Comparison of ENCODE assay signal across 9 cellular contexts in the genomic region with DNA sequence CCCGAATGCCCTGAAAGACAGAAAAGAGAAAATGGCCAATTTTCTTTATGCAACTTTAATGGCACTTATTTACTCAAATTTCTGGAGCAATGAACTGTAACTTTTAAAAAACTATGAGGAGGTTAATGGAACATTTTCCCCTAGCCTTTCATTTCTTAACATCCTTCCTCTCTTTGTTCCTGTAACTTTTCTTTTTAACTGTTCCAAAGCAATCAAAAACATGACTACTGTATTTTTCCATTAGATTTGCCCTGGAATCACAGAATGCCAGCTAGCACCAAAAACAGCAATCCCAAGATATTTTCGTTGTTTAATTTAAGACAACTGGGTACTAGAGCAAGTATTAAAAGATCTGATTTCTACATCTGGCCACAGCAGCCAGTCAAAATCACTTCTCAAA. TPM values are rescaled to one million over a fixed set of nuclear protein-coding genes. Genes with fewer than 3 reads are reported as not detected.
DNase-seq lines count a peak whose midpoint lies in the region; ATAC-seq, FAIRE-seq and TF ChIP-seq lines count a peak whose summit lies in the region.
"Had no signal": no experiment of that assay in that cellular context is flagged by ENCODE, and none has a peak within 500 bp of the region (broad histone marks: within the 10 kb centered on the region; RNA-seq: fewer than 3 reads in every experiment).

No MANE protein-coding gene starts in this region.

- WGBS in psoas muscle, 3 donors = 12 to 17% (median 13%) methylated on average over 2 of the region's 2 CpGs

- no peak overlapping the region for H3K9ac ChIP-seq in DND-41 (ENCODE audit: low read depth, low read length)
- H3K9ac ChIP-seq in SU-DHL-6 (ENCODE audit: low read length) = peak overlapping the region; percentile 32
- peak overlapping the region; percentile 53 for H3K9ac ChIP-seq in endothelial cell of umbilical vein (replicated peaks; ENCODE audit: extremely low read depth, insufficient read depth, low read length)

- intact Hi-C loops in endothelial cell of umbilical vein (cut with micrococcal nuclease) (loop anchor here (10.0 kb wide), 1 partner anchor 300 kb away; a partner anchor contains a TSS), psoas muscle (cut with DNase I) (loop anchor here in 1 of 2 donors (2.0 kb wide), 1 partner anchor 56 kb away; no protein-coding TSS in a partner anchor), sciatic nerve (cut with DNase I) (no loop called here)

- ATAC-seq in DND-41 (ENCODE audit: insufficient read depth, low read depth) = no peak
- ATAC-seq in psoas muscle = no peak
- ATAC-seq in sciatic nerve = no peak
- no peak for ATAC-seq in activated CD4-positive, CD25-positive, alpha-beta regulatory T cell treated with anti-CD3 and anti-CD28 coated beads, Interleukin-2, amount 50 U/mL, for 24 hours

- CTCF ChIA-PET in endothelial cell of umbilical vein (lab: Charles Lee) = interaction anchor here (0.9 to 1.2 kb wide), 6 partner anchors 18 to 212 kb away, joined by 3 to 5 read pairs (median 3); no protein-coding TSS in a partner anchor

- no TSS peak for BruUV-seq in endothelial cell of umbilical vein (replicated peaks; lab: Mats Ljungman, UMichigan)

- TF ChIP-seq POLR2A in endothelial cell of umbilical vein (IDR thresholded peaks at IDR 0.05; ENCODE audit: low read depth, low read length) = no peak

- TF ChIP-seq CTCF in DND-41 (IDR thresholded peaks at IDR 0.05; ENCODE audit: borderline replicate concordance, extremely low read depth, low read length, poor library complexity, severe bottlenecking) (no peak), SU-DHL-6 (IDR thresholded peaks at IDR 0.05; ENCODE audit: insufficient read depth, low read length, poor library complexity, severe bottlenecking) (no peak), endothelial cell of umbilical vein (IDR thresholded peaks at IDR 0.05; ENCODE audit: extremely low read depth in 1 of 2, insufficient read depth in 1 of 2, low read depth in 1 of 2, low read length in 2 of 2) (no peak), psoas muscle (IDR thresholded peaks at IDR 0.05) (no peak)

- H3K9me2 ChIP-seq in SU-DHL-6 (replicated peaks; ENCODE audit: insufficient read depth, low read length) = no peaks in the 10 kb centered on the region

- no peak overlapping the region; a peak in 1 of 4 replicates for H3K4me3 ChIP-seq in DND-41 (ENCODE audit: low read depth in 1 of 2, low read length in 2 of 2)
- peak overlapping the region; percentile 34 for H3K4me3 ChIP-seq in SU-DHL-6 (ENCODE audit: insufficient read depth, low read length, poor library complexity, severe bottlenecking)
- H3K4me3 ChIP-seq in endothelial cell of umbilical vein (replicated peaks in 1 of 3; ENCODE audit: insufficient read depth in 1 of 3, low read depth in 1 of 3, low read length in 3 of 3) = peak overlapping the region in 2 of 3 experiments; percentile 12 to 43
- peak overlapping the region; percentile 96 for H3K4me3 ChIP-seq in psoas muscle

- no peaks in the 10 kb centered on the region for H3K9me1 ChIP-seq in endothelial cell of umbilical vein (replicated peaks; ENCODE audit: control insufficient read depth, extremely low read depth, insufficient read depth, low read length)

- H3K9me3 ChIP-seq in DND-41 (ENCODE audit: insufficient read depth, low read length, severe bottlenecking) = no peaks in the 10 kb centered on the region
- H3K9me3 ChIP-seq in SU-DHL-6 (ENCODE audit: insufficient read depth, low read length) = no peaks in the 10 kb centered on the region
- no peaks in the 10 kb centered on the region for H3K9me3 ChIP-seq in endothelial cell of umbilical vein (replicated peaks; ENCODE audit: control insufficient read depth, insufficient read depth, low read length)
- H3K9me3 ChIP-seq in psoas muscle = no peaks in the 10 kb centered on the region

- peaks cover 38% of the 10 kb centered on the region for H3K4me1 ChIP-seq in DND-41 (ENCODE audit: insufficient read depth, low read length)
- H3K4me1 ChIP-seq in endothelial cell of umbilical vein (ENCODE audit: control insufficient read depth, extremely low read depth, insufficient read depth, low read length) = peaks cover 36% of the 10 kb centered on the region
- peaks cover 60% of the 10 kb centered on the region for H3K4me1 ChIP-seq in psoas muscle

- FAIRE-seq in endothelial cell of umbilical vein (lab: Jason Lieb, UNC) (peak; percentile 62), GM19239 (lab: Jason Lieb, UNC) (no peak)

- peaks cover 23% of the 10 kb centered on the region for H3K36me3 ChIP-seq in DND-41 (ENCODE audit: insufficient read depth, low read length)
- 0 out of 2 replicates have a peak, but pooled peaks cover 12% of the 10 kb centered on the region for H3K36me3 ChIP-seq in SU-DHL-6 (ENCODE audit: low read length)
- no peaks in the 10 kb centered on the region for H3K36me3 ChIP-seq in endothelial cell of umbilical vein (ENCODE audit: control insufficient read depth in 2 of 2, extremely low read depth in 1 of 2, insufficient read depth in 2 of 2, low read length in 2 of 2)
- H3K36me3 ChIP-seq in psoas muscle (ENCODE audit: insufficient read depth in 1 of 2, low read depth in 1 of 2) = no peaks in the 10 kb centered on the region

- H2AFZ ChIP-seq in DND-41 (ENCODE audit: low read depth, low read length) (no peak overlapping the region), SU-DHL-6 (ENCODE audit: low read depth, low read length, severe bottlenecking) (no peak overlapping the region), endothelial cell of umbilical vein (ENCODE audit: low read depth, low read length) (no peak overlapping the region)

- dilution Hi-C loops in endothelial cell of umbilical vein (cut with MboI; ENCODE audit: extremely low pct_ligation_motif_present, low sequenced_read_pairs) = no loop called here

- POLR2A ChIA-PET in endothelial cell of umbilical vein (lab: Charles Lee) = no interaction called here

- no peak overlapping the region for H3K27ac ChIP-seq in DND-41 (ENCODE audit: low read length)
- peak overlapping the region; percentile 14; the same call in 1 of the 2 replicates for H3K27ac ChIP-seq in SU-DHL-6 (ENCODE audit: low read depth, low read length)
- peak overlapping the region; percentile 46 for H3K27ac ChIP-seq in endothelial cell of umbilical vein (ENCODE audit: insufficient read depth, low read depth, low read length)
- H3K27ac ChIP-seq in psoas muscle = peak overlapping the region; percentile 99

- H4K20me1 ChIP-seq in DND-41 (ENCODE audit: insufficient read depth, low read length) = peaks cover 77% of the 10 kb centered on the region
- peaks cover 54% of the 10 kb centered on the region for H4K20me1 ChIP-seq in SU-DHL-6 (ENCODE audit: low read depth, low read length)
- H4K20me1 ChIP-seq in endothelial cell of umbilical vein (replicated peaks; ENCODE audit: control insufficient read depth, extremely low read depth, insufficient read depth, low read length) = peaks cover 3% of the 10 kb centered on the region

- H3F3A ChIP-seq in SU-DHL-6 (ENCODE audit: insufficient read depth) = peaks cover 22% of the 10 kb centered on the region

- H3K79me2 ChIP-seq in DND-41 (ENCODE audit: insufficient read depth, low read length) (peaks cover 95% of the 10 kb centered on the region), SU-DHL-6 (ENCODE audit: insufficient read depth, low read length) (peaks cover 83% of the 10 kb centered on the region), endothelial cell of umbilical vein (ENCODE audit: control insufficient read depth, insufficient read depth, low read length) (peaks cover 91% of the 10 kb centered on the region)

- no peaks in the 10 kb centered on the region for H3K27me3 ChIP-seq in DND-41 (ENCODE audit: insufficient read depth, low read length, poor library complexity)
- no peaks in the 10 kb centered on the region for H3K27me3 ChIP-seq in SU-DHL-6 (ENCODE audit: low read length)
- H3K27me3 ChIP-seq in endothelial cell of umbilical vein (ENCODE audit: control insufficient read depth in 2 of 2, insufficient read depth in 2 of 2, low read length in 2 of 2) = no peaks in the 10 kb centered on the region
- no peaks in the 10 kb centered on the region for H3K27me3 ChIP-seq in psoas muscle (ENCODE audit: insufficient read depth in 3 of 3, low read length in 2 of 3)

- H3K4me2 ChIP-seq in DND-41 (ENCODE audit: insufficient read depth, low read length) (peak overlapping the region; percentile 45; the same call in 1 of the 2 replicates), SU-DHL-6 (ENCODE audit: low read depth, low read length, poor library complexity, severe bottlenecking) (peak overlapping the region; percentile 92), endothelial cell of umbilical vein (ENCODE audit: insufficient read depth, low read length) (peak overlapping the region; percentile 95)

- DNase-seq in DND-41 (no peak), endothelial cell of umbilical vein (ENCODE audit: low read depth, low spot score) (peak; percentile 86), psoas muscle (no peak), activated gamma-delta T cell (lab: John Stamatoyannopoulos, UW) (no peak), sciatic nerve (ENCODE audit: low spot score) (no peak), GM19239 (ENCODE audit: insufficient read length, low spot score) (no peak)
- DNase-seq: NK-92 treated with Interleukin-12 subunit alpha and Interleukin-12 subunit beta, amount 100 ng/mL, for 24 hours had no signal

RNA-seq across cellular contexts. Expression of a gene that starts 3.8 kb away (rescaled TPM):
- 107 and 132 TPM in 2 replicates for total RNA-seq in endothelial cell of umbilical vein
- 48.5 and 61.2 TPM in 2 replicates for polyA plus RNA-seq in endothelial cell of umbilical vein
- polyA plus RNA-seq in endothelial cell of umbilical vein (2011; cell fraction: cytosol; rRNA removed) = 52.0 and 52.6 TPM in 2 replicates
- polyA plus RNA-seq in endothelial cell of umbilical vein (2011; cell fraction: nucleus; rRNA removed) = 51.8 and 62.4 TPM in 2 replicates
- 78.9 and 93.4 TPM in 2 replicates for polyA plus RNA-seq in endothelial cell of umbilical vein (2012)
- polyA minus RNA-seq in endothelial cell of umbilical vein = 91.0 and 105 TPM in 2 replicates
- polyA minus RNA-seq in endothelial cell of umbilical vein (2011; cell fraction: cytosol; rRNA and poly(A)+ RNA removed) = 80.0 TPM
- polyA minus RNA-seq in endothelial cell of umbilical vein (2011; cell fraction: nucleus; rRNA and poly(A)+ RNA removed) = 51.1 and 56.5 TPM in 2 replicates
- total RNA-seq in psoas muscle = 100 to 1,000 TPM; 162 to 290 (median 231) TPM
- 100 to 1,000 TPM; 111 to 472 (median 125) TPM for polyA plus RNA-seq in psoas muscle
- total RNA-seq in sciatic nerve = 72.5 TPM

RNA-seq across cellular contexts. Expression of a gene that starts 59.6 kb away (rescaled TPM):
- total RNA-seq in endothelial cell of umbilical vein (0.33 and 0.58 TPM in 2 replicates), psoas muscle (1 to 10 TPM in 3 of 4 donors, under 1 TPM in 1; 0.64 to 2.4 (median 1.8) TPM), sciatic nerve (7.3 TPM)
- polyA plus RNA-seq in endothelial cell of umbilical vein (0.33 and 0.35 TPM in 2 replicates), psoas muscle (1 to 10 TPM; 3.1 to 5.8 (median 4.1) TPM)
- 0.13 and 0.20 TPM in 2 replicates for polyA plus RNA-seq in endothelial cell of umbilical vein (2011; cell fraction: cytosol; rRNA removed)
- 0.30 and 0.73 TPM in 2 replicates for polyA plus RNA-seq in endothelial cell of umbilical vein (2011; cell fraction: nucleus; rRNA removed)
- 0.15 and 0.46 TPM in 2 replicates for polyA plus RNA-seq in endothelial cell of umbilical vein (2012)
- not detected in 2 replicates for polyA minus RNA-seq in endothelial cell of umbilical vein
- polyA minus RNA-seq in endothelial cell of umbilical vein (2011; cell fraction: cytosol; rRNA and poly(A)+ RNA removed) = 111 TPM
- polyA minus RNA-seq in endothelial cell of umbilical vein (2011; cell fraction: nucleus; rRNA and poly(A)+ RNA removed) = 0.72 and 1.6 TPM in 2 replicates

Comparison
In these comparisons a context has a peak if more than half of its experiments do, and no peak if none do; other contexts are left out.
1. H3K4me2 ChIP-seq: peak in every context shown above with its lines; median percentile 95 in endothelial cell of umbilical vein; 92 in SU-DHL-6; 45 in DND-41.
2. H3K4me3 ChIP-seq: peak in SU-DHL-6 (single experiment), endothelial cell of umbilical vein (2 of 3) and psoas muscle (single experiment); none in DND-41 (0 of 2).